Comparison of ENCODE assay signal across 1 cellular context in the genomic region with DNA sequence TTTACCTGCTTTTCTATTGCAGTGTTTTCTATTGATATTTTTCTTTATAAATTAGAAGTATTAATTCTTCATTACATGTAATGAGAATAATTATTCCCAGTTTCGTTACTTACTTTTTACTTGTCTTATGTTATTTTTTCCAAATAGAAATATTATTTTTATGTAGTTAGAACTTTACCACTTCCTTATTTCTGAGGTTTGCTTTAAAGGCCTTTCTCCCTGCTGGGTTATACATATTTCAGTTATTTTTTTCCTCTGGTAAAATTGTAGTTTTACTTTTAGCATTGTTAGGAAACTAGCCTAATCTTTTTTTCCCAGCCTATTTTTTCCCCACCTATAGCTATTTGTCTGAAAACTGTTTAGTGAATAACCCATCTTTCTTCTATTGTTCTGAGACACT.
TF ChIP-seq lines count a peak whose summit lies in the region.

No MANE protein-coding gene starts in this region.

TF ChIP-seq in GM12878, 131 proteins besides CTCF, POLR2A, EP300 and RAD21:
- TF ChIP-seq SPI1 (IDR thresholded peaks at IDR 0.05; ENCODE audit: borderline replicate concordance, insufficient read depth, low read depth, low read length) (peak; percentile 15; the same call in 1 of the 2 replicates), RB1 (IDR thresholded peaks at IDR 0.05; ENCODE audit: borderline replicate concordance) (no peak), ZBED1 (IDR thresholded peaks at IDR 0.05; ENCODE audit: borderline replicate concordance) (no peak), RUNX3 (IDR thresholded peaks at IDR 0.05; ENCODE audit: low read length) (peak; percentile 6; the same call in 1 of the 2 replicates)
